Comparison of ENCODE assay signal across 21 cellular contexts in genomic region chr3:104805508-104805907, GRCh38.
A peak's percentile ranks its signal among the peaks of the same experiment; 100 is the strongest.
DNase-seq lines count a peak whose midpoint lies in the region; ATAC-seq, FAIRE-seq and TF ChIP-seq lines count a peak whose summit lies in the region.
"Had no signal": no experiment of that assay in that cellular context is flagged by ENCODE, and none has a peak within 500 bp of the region (broad histone marks: within the 10 kb centered on the region; RNA-seq: fewer than 3 reads in every experiment).

No MANE protein-coding gene starts in this region.

- no peaks in the 10 kb centered on the region for H3F3A ChIP-seq in OCI-LY1 (ENCODE audit: insufficient read depth, low read length)

- H3K9me3 ChIP-seq in OCI-LY1 (ENCODE audit: low read length) (no peaks in the 10 kb centered on the region), pancreas (no peaks in the 10 kb centered on the region)
- H3K9me3 ChIP-seq: BLaER1, Caco-2 had no signal

- peak overlapping the region; percentile 44 for H3K4me2 ChIP-seq in OCI-LY1 (ENCODE audit: low read length)
- H3K4me2 ChIP-seq: BLaER1 had no signal

- DNase-seq in NCI-H1417 (lab: John Stamatoyannopoulos, UW) (peak in 2 of 3 experiments; percentile 63 to 85), NCI-H1417 treated with DMSO at 0.1 percent for 48 hours (lab: John Stamatoyannopoulos, UW) (no peak), NCI-H524 (lab: John Stamatoyannopoulos, UW) (peak; percentile 52 to 79), pancreas (no peak), HEK293T (ENCODE audit: extremely low spot score) (no peak)
- DNase-seq in activated CD4-positive, CD25-positive, alpha-beta regulatory T cell treated with anti-CD3 and anti-CD28 coated beads, Interleukin-2, amount 50 U/mL, for 72 hours, result no peak
- DNase-seq: ACHN; Caco-2; CD4-positive, alpha-beta T cell; Karpas-422; MV-4-11; NCI-H2029 treated with DMSO at 0.1 percent for 48 hours; SIG-M5; T-cell had no signal

- H3K9ac ChIP-seq in OCI-LY1 (ENCODE audit: low read length), result no peak overlapping the region
- H3K9ac ChIP-seq: BLaER1 had no signal

- no peak for FAIRE-seq in pancreas (lab: Jason Lieb, UNC)
- FAIRE-seq: GM12891, H1 had no signal

- H3K4me1 ChIP-seq in OCI-LY1 (ENCODE audit: insufficient read depth, low read length, severe bottlenecking), result peaks cover 17% of the 10 kb centered on the region
- peaks cover 0 to 1% (median 0%) of the 10 kb centered on the region in 3 donors for H3K4me1 ChIP-seq in pancreas
- H3K4me1 ChIP-seq: BLaER1, Caco-2 had no signal

- intact Hi-C loops in pancreas (cut with DNase I), result no loop called here

- no peaks in the 10 kb centered on the region for H3K9me2 ChIP-seq in OCI-LY1 (ENCODE audit: low read depth, low read length)

- peak in 3 of 4 donors; percentile 44 to 67 (median 57) for ATAC-seq in pancreas
- no peak for ATAC-seq in HG03045 (IDR thresholded peaks at IDR 0.05; ENCODE audit: unreplicated experiment)
- ATAC-seq: HCT116, T-cell had no signal

- no peaks in the 10 kb centered on the region for H4K20me1 ChIP-seq in OCI-LY1 (ENCODE audit: insufficient read depth, low read length)
- H4K20me1 ChIP-seq: BLaER1 had no signal

- no peak for TF ChIP-seq CTCF in OCI-LY1 (IDR thresholded peaks at IDR 0.05; ENCODE audit: low read length)
- no peak for TF ChIP-seq CTCF in pancreas (IDR thresholded peaks at IDR 0.05)

- 22 to 25% methylated on average over 5 of the region's 5 CpGs for WGBS in pancreas, 2 donors

- POLR2A ChIA-PET in HEK293T (lab: Yijun Ruan, JAX), result no interaction called here

- CTCF ChIA-PET in HEK293T (lab: Yijun Ruan, JAX), result no interaction called here

- H3K79me2 ChIP-seq in OCI-LY1 (ENCODE audit: insufficient read depth, low read length), result no peaks in the 10 kb centered on the region

- H3K27me3 ChIP-seq in OCI-LY1 (ENCODE audit: insufficient read depth, low read length) (no peaks in the 10 kb centered on the region), pancreas (no peaks in the 10 kb centered on the region)
- H3K27me3 ChIP-seq: BLaER1 had no signal

- H3K36me3 ChIP-seq in OCI-LY1 (ENCODE audit: insufficient read depth, low read length) (no peaks in the 10 kb centered on the region), pancreas (no peaks in the 10 kb centered on the region)
- H3K36me3 ChIP-seq: BLaER1 had no signal

- peak overlapping the region; percentile 0 for H3K4me3 ChIP-seq in OCI-LY1 (ENCODE audit: low read depth, low read length, poor library complexity, severe bottlenecking)
- H3K4me3 ChIP-seq in pancreas, result no peak overlapping the region
- H3K4me3 ChIP-seq: BLaER1 had no signal

- peak overlapping the region; percentile 9 for H2AFZ ChIP-seq in OCI-LY1 (ENCODE audit: low read length)

- H3K27ac ChIP-seq in OCI-LY1 (ENCODE audit: low read depth, low read length, poor library complexity, severe bottlenecking) (no peak overlapping the region), pancreas (no peak overlapping the region)
- H3K27ac ChIP-seq: 22Rv1, BLaER1 had no signal

TF ChIP-seq in HEK293T, 16 proteins besides CTCF, POLR2A, EP300 and RAD21:
- no peak for TF ChIP-seq ELF4 (IDR thresholded peaks at IDR 0.05)
- no peak for TF ChIP-seq SUZ12 (IDR thresholded peaks at IDR 0.05)
- TF ChIP-seq BHLHE40 (IDR thresholded peaks at IDR 0.05; ENCODE audit: borderline replicate concordance), result no peak
- no peak for TF ChIP-seq TARDBP (IDR thresholded peaks at IDR 0.05)
- no peak for TF ChIP-seq ARNT (IDR thresholded peaks at IDR 0.05)
- TF ChIP-seq FOXA1 (IDR thresholded peaks at IDR 0.05), result no peak
- TF ChIP-seq FOXM1 (IDR thresholded peaks at IDR 0.05; ENCODE audit: borderline replicate concordance), result no peak
- TF ChIP-seq PKNOX1 (IDR thresholded peaks at IDR 0.05), result no peak
- no peak for TF ChIP-seq ZNF384 (IDR thresholded peaks at IDR 0.05)
- no peak for TF ChIP-seq LEF1 (IDR thresholded peaks at IDR 0.05; ENCODE audit: borderline replicate concordance)
- no peak for TF ChIP-seq NFRKB (IDR thresholded peaks at IDR 0.05)
- TF ChIP-seq CTBP1 (IDR thresholded peaks at IDR 0.05; ENCODE audit: borderline replicate concordance), result no peak
- TF ChIP-seq HDGF (IDR thresholded peaks at IDR 0.05; ENCODE audit: borderline replicate concordance), result no peak
- TF ChIP-seq L3MBTL2 (conservative IDR thresholded peaks at IDR 0.05), result no peak
- TF ChIP-seq FOXK2 (IDR thresholded peaks at IDR 0.05), result no peak
- TF ChIP-seq SP1 (IDR thresholded peaks at IDR 0.05), result no peak
TF ChIP-seq in HEK293T: peak in this region for 0.

Comparison
In these comparisons a context has a peak if more than half of its experiments do, and no peak if none do; other contexts are left out.
1. DNase-seq: peak in NCI-H1417 (2 of 3) and NCI-H524 (2 of 2); none in NCI-H1417 treated with DMSO at 0.1 percent for 48 hours (single experiment), pancreas (0 of 6), activated CD4-positive, CD25-positive, alpha-beta regulatory T cell treated with anti-CD3 and anti-CD28 coated beads, Interleukin-2, amount 50 U/mL, for 72 hours (single experiment) and HEK293T (single experiment).